Comparison of ENCODE assay signal across 9 cellular contexts in genomic region chrX:130081421-130082045, GRCh38. TPM values are rescaled to one million over a fixed set of nuclear protein-coding genes. Genes with fewer than 3 reads are reported as not detected.
DNase-seq lines count a peak whose midpoint lies in the region; ATAC-seq, FAIRE-seq and TF ChIP-seq lines count a peak whose summit lies in the region.
"Had no signal": no experiment of that assay in that cellular context is flagged by ENCODE, and none has a peak within 500 bp of the region (broad histone marks: within the 10 kb centered on the region; RNA-seq: fewer than 3 reads in every experiment).

No MANE protein-coding gene starts in this region.

- DNase-seq in CD4-positive, alpha-beta memory T cell, result no peak
- DNase-seq in K562 (ENCODE audit: extremely low read depth in 1 of 4, low spot score in 3 of 4) (no peak), HuH-7 (ENCODE audit: low spot score) (no peak), kidney tubule cell (ENCODE audit: low spot score) (no peak), amygdala (lab: John Stamatoyannopoulos, UW) (no peak), OCI-M1 (lab: John Stamatoyannopoulos, UW) (no peak)

- POLR2A ChIA-PET in CD4-positive, alpha-beta memory T cell (lab: Charles Lee; ENCODE audit: partially characterized antibody), result interaction anchor here (0.7 to 3.8 kb wide), 11 partner anchors 11 to 110 kb away, joined by 3 to 66 read pairs (median 6); partner anchors contain the start of genes ELF4 and RAB33A
- POLR2A ChIA-PET in K562 (lab: Yijun Ruan, JAX), result interaction anchor here (1.0 to 2.7 kb wide), 3 partner anchors 39 to 185 kb away, joined by 3 to 12 read pairs (median 3); no protein-coding TSS in a partner anchor

- H3K27ac ChIP-seq in CD4-positive, alpha-beta memory T cell (ENCODE audit: low read depth, low read length), result peak overlapping the region; percentile 70
- peak overlapping the region; percentile 78 for H3K27ac ChIP-seq in K562 (ENCODE audit: extremely low read depth, low read depth, low read length)
- H3K27ac ChIP-seq in parathyroid adenoma, result peak overlapping the region; percentile 19

- no peak for TF ChIP-seq RAD21 in K562 (CRISPR knock-in tag; conservative IDR thresholded peaks at IDR 0.05 in 1 of 2, IDR thresholded peaks at IDR 0.05 in 1 of 2)

- no peaks in the 10 kb centered on the region for H3K27me3 ChIP-seq in CD4-positive, alpha-beta memory T cell (ENCODE audit: insufficient read depth, low read length)
- H3K27me3 ChIP-seq in Loucy (ENCODE audit: insufficient read depth, low read length, poor library complexity, severe bottlenecking) (no peaks in the 10 kb centered on the region), K562 (ENCODE audit: control insufficient read depth in 2 of 2, insufficient read depth in 2 of 2, low read length in 2 of 2) (no peaks in the 10 kb centered on the region), parathyroid adenoma (ENCODE audit: control insufficient read depth, insufficient read depth, low read length) (no peaks in the 10 kb centered on the region)

- no peak for TF ChIP-seq POLR2A in K562 (conservative IDR thresholded peaks at IDR 0.05)

- H2AFZ ChIP-seq in Loucy (ENCODE audit: low read length) (no peak overlapping the region), K562 (ENCODE audit: low read depth, low read length) (no peak overlapping the region), parathyroid adenoma (no peak overlapping the region)

- no peak for FAIRE-seq in K562 (lab: Jason Lieb, UNC)

- H3K36me3 Mint-ChIP-seq in CD4-positive, alpha-beta memory T cell, result peaks cover 0 to 14% of the 10 kb centered on the region in 2 donors

- peak overlapping the region; percentile 34 for H3K4me2 ChIP-seq in Loucy (ENCODE audit: low read depth, low read length, poor library complexity, severe bottlenecking)
- 0 out of 2 replicates have a peak overlapping the region, but pooled peaks have one; percentile 72 for H3K4me2 ChIP-seq in K562 (ENCODE audit: insufficient read depth, low read length)
- no peak overlapping the region for H3K4me2 ChIP-seq in parathyroid adenoma (ENCODE audit: low read length)

- no peaks in the 10 kb centered on the region for H3K9me3 ChIP-seq in CD4-positive, alpha-beta memory T cell (ENCODE audit: control insufficient read depth in 1 of 2, low read length in 2 of 2)
- H3K9me3 ChIP-seq in Loucy (ENCODE audit: insufficient read depth, low read depth, low read length) (no peaks in the 10 kb centered on the region), K562 (replicated peaks; ENCODE audit: control insufficient read depth, insufficient read depth, low read depth, low read length) (no peaks in the 10 kb centered on the region), parathyroid adenoma (ENCODE audit: control insufficient read depth, low read length) (no peaks in the 10 kb centered on the region)
- H3K9me3 ChIP-seq: mucosa of descending colon had no signal

- no peak for TF ChIP-seq EP300 in K562 (IDR thresholded peaks at IDR 0.05; ENCODE audit: low read length)

- intact Hi-C loops in CD4-positive, alpha-beta memory T cell (cut with micrococcal nuclease), result loop anchor here (1.0 to 2.0 kb wide), 4 partner anchors 11 to 111 kb away; partner anchors contain the start of gene RAB33A
- intact Hi-C loops in K562 (cut with micrococcal nuclease), result loop anchor here (2.0 to 5.0 kb wide), 2 partner anchors 39 to 91 kb away; partner anchors contain the start of gene RAB33A

- peaks cover 7% of the 10 kb centered on the region for H3K36me3 ChIP-seq in CD4-positive, alpha-beta memory T cell (ENCODE audit: insufficient read depth, low read length)
- no peaks in the 10 kb centered on the region; the same call in 1 of the 2 replicates for H3K36me3 ChIP-seq in Loucy (ENCODE audit: insufficient read depth, low read length)
- peaks cover 67% of the 10 kb centered on the region; the same call in 2 of the 3 replicates for H3K36me3 ChIP-seq in K562 (ENCODE audit: control insufficient read depth, insufficient read depth, low read length)
- H3K36me3 ChIP-seq in parathyroid adenoma (ENCODE audit: control insufficient read depth, insufficient read depth, low read length), result no peaks in the 10 kb centered on the region

- peak; percentile 4; the same call in 2 of the 3 replicates for ATAC-seq in K562

- TF ChIP-seq CTCF in Loucy (conservative IDR thresholded peaks at IDR 0.05; ENCODE audit: low read length) (no peak), K562 (IDR thresholded peaks at IDR 0.05 in 2 of 3, conservative IDR thresholded peaks at IDR 0.05 in 1 of 3; ENCODE audit: insufficient read depth in 2 of 3, low read depth in 1 of 3, low read length in 3 of 3) (no peak), parathyroid adenoma (IDR thresholded peaks at IDR 0.05) (no peak)

- CTCF ChIA-PET in CD4-positive, alpha-beta memory T cell (lab: Charles Lee; ENCODE audit: partially characterized antibody), result interaction anchor here (1.1 to 6.8 kb wide), 20 partner anchors 9 to 153 kb away, joined by 3 to 163 read pairs (median 7); partner anchors contain the start of genes AIFM1, ELF4 and RAB33A
- CTCF ChIA-PET in K562 (lab: Yijun Ruan, JAX; ENCODE audit: low intra/inter-chr PET ratio), result interaction anchor here (0.6 kb wide), 1 partner anchor 26 kb away, joined by 3 read pairs; no protein-coding TSS in a partner anchor

- 35% methylated on average over 4 of the region's 12 CpGs for WGBS in K562 (ENCODE audit: insufficient coverage, low coverage, missing lambda C conversion rate)

- H4K20me1 ChIP-seq in Loucy (ENCODE audit: insufficient read depth, low read length, poor library complexity, severe bottlenecking) (peaks cover 2% of the 10 kb centered on the region), K562 (replicated peaks; ENCODE audit: control insufficient read depth, insufficient read depth, low read length) (0 out of 2 replicates have a peak, but pooled peaks cover 4% of the 10 kb centered on the region)

- in situ Hi-C loops in K562 (cut with MboI), result no loop called here

- BruUV-seq in K562 (replicated peaks; lab: Mats Ljungman, UMichigan), result no TSS peak

- H3K9ac ChIP-seq in Loucy (ENCODE audit: low read depth, low read length, poor library complexity, severe bottlenecking), result no peak overlapping the region
- peak overlapping the region; percentile 43 to 87; a peak in 3 of 4 replicates for H3K9ac ChIP-seq in K562 (ENCODE audit: insufficient read depth in 1 of 2, low read depth in 2 of 2, low read length in 2 of 2)
- no peak overlapping the region for H3K9ac ChIP-seq in parathyroid adenoma

- H3K27me3 Mint-ChIP-seq in CD4-positive, alpha-beta memory T cell, result no peaks in the 10 kb centered on the region

- peaks cover 0 to 4% (median 0%) of the 10 kb centered on the region in 8 donors for H3K9me3 Mint-ChIP-seq in CD4-positive, alpha-beta memory T cell

- H3K4me1 ChIP-seq in CD4-positive, alpha-beta memory T cell (ENCODE audit: insufficient read depth, low read length), result peaks cover 65% of the 10 kb centered on the region
- peaks cover 44% of the 10 kb centered on the region for H3K4me1 ChIP-seq in Loucy (ENCODE audit: insufficient read depth, low read length, poor library complexity, severe bottlenecking)
- peaks cover 52 to 54% of the 10 kb centered on the region in 2 experiments for H3K4me1 ChIP-seq in K562 (replicated peaks in 1 of 2; ENCODE audit: control insufficient read depth in 2 of 2, insufficient read depth in 2 of 2, low read length in 2 of 2)
- H3K4me1 ChIP-seq in parathyroid adenoma, result no peaks in the 10 kb centered on the region

- no peaks in the 10 kb centered on the region for H3K9me2 ChIP-seq in Loucy (replicated peaks; ENCODE audit: low read depth, low read length)

- H3K79me2 ChIP-seq in Loucy (ENCODE audit: insufficient read depth, low read length), result peaks cover 59% of the 10 kb centered on the region
- H3K79me2 ChIP-seq in K562 (ENCODE audit: control insufficient read depth, insufficient read depth, low read length), result peaks cover 56% of the 10 kb centered on the region
- no peaks in the 10 kb centered on the region for H3K79me2 ChIP-seq in parathyroid adenoma

- H3K9me1 ChIP-seq in K562 (ENCODE audit: control insufficient read depth, insufficient read depth, low read length), result peaks cover 8% of the 10 kb centered on the region

- peak overlapping the region in 1 of 2 donors; percentile 36 for H3K4me3 ChIP-seq in CD4-positive, alpha-beta memory T cell (ENCODE audit: low read length in 2 of 2)
- H3K4me3 ChIP-seq in Loucy (ENCODE audit: low read length, poor library complexity, severe bottlenecking) (no peak overlapping the region), K562 (no peak overlapping the region), parathyroid adenoma (ENCODE audit: low read depth, low read length) (no peak overlapping the region)
- H3K4me3 ChIP-seq: mucosa of descending colon had no signal

- H3K27ac Mint-ChIP-seq in CD4-positive, alpha-beta memory T cell, result peak overlapping the region; percentile 81 to 98 (median 95)

- no peaks in the 10 kb centered on the region for H3F3A ChIP-seq in Loucy (ENCODE audit: low read depth)

- peak overlapping the region; percentile 70 to 96 (median 86) for H3K4me3 Mint-ChIP-seq in CD4-positive, alpha-beta memory T cell

- peaks cover 22 to 75% (median 55%) of the 10 kb centered on the region in 4 donors for H3K4me1 Mint-ChIP-seq in CD4-positive, alpha-beta memory T cell

TF ChIP-seq in K562, 482 proteins besides CTCF, POLR2A, EP300 and RAD21:
- TF ChIP-seq NFIC (IDR thresholded peaks at IDR 0.05), result peak; percentile 3; the same call in 1 of the 2 replicates
- no peak for TF ChIP-seq ZNF224 (CRISPR knock-in tag; IDR thresholded peaks at IDR 0.05)

RNA-seq across cellular contexts. Expression of gene ELF4, which starts 28.8 kb away (rescaled TPM):
- total RNA-seq in CD4-positive, alpha-beta memory T cell, result 10 to 100 TPM; 29.8 to 31.3 TPM
- polyA plus RNA-seq in CD4-positive, alpha-beta memory T cell, result 10 to 100 TPM in 1 of 2 donors, 1 to 10 TPM in 1; 7.4 to 18.6 TPM
- 17.7 and 35.6 TPM in 2 replicates for total RNA-seq in K562 (2011; cell fraction: chromatin; rRNA removed; ENCODE audit: low replicate concordance)
- 19.2 and 22.7 TPM in 2 replicates for total RNA-seq in K562 (2011; cell fraction: nucleolus; rRNA removed)
- total RNA-seq in K562 (2011; cell fraction: nucleoplasm; rRNA removed), result 24.8 and 30.9 TPM in 2 replicates
- total RNA-seq in K562 (2014; rRNA removed) (28.6 and 41.1 TPM in 2 replicates), K562 (2014; rRNA removed; fragmentation: Illumina TruSeq; extraction: Trizol) (17.6 and 18.3 TPM in 2 replicates), K562 (2015; rRNA removed; fragmentation: Illumina TruSeq; extraction: Trizol) (24.8 and 26.3 TPM in 2 replicates), K562 (2021) (43.9 and 47.7 TPM in 2 replicates)
- polyA plus RNA-seq in K562 (2011; rRNA removed) (29.2 and 33.4 TPM in 2 replicates), K562 (2014; fragmentation: Illumina TruSeq; extraction: Trizol) (50.7 and 55.8 TPM in 2 replicates), K562 (2014; fragmentation: Nextera tagmentation; extraction: Ambion mirVana) (1 to 10 TPM; 5.9 to 7.3 TPM), K562 (2014; rRNA removed) (25.2 and 28.4 TPM in 2 replicates)
- 39.7 and 49.3 TPM in 2 replicates for polyA plus RNA-seq in K562 (2011; cell fraction: cytosol; rRNA removed)
- 24.3 and 33.0 TPM in 2 replicates for polyA plus RNA-seq in K562 (2011; cell fraction: nucleus; rRNA removed)
- polyA plus RNA-seq in K562 (2012), result 38.6 and 52.6 TPM in 2 replicates
- 35.0 and 38.5 TPM in 2 replicates for polyA minus RNA-seq in K562 (2011; rRNA and poly(A)+ RNA removed)
- polyA minus RNA-seq in K562 (2011; cell fraction: cytosol; rRNA and poly(A)+ RNA removed), result 38.8 and 40.9 TPM in 2 replicates
- 8.9 and 10.8 TPM in 2 replicates for polyA minus RNA-seq in K562 (2011; cell fraction: nucleus; rRNA and poly(A)+ RNA removed)

Comparison
In these comparisons a context has a peak if more than half of its experiments do, and no peak if none do; other contexts are left out.
1. H3K27ac ChIP-seq: peak in every context shown above with its lines; median percentile 78 in K562; 70 in CD4-positive, alpha-beta memory T cell; 19 in parathyroid adenoma.
2. H3K9ac ChIP-seq: peak in K562 (2 of 2); none in Loucy (single experiment) and parathyroid adenoma (single experiment).